ENCODE assay signal across 29 cellular contexts in the genomic region with DNA sequence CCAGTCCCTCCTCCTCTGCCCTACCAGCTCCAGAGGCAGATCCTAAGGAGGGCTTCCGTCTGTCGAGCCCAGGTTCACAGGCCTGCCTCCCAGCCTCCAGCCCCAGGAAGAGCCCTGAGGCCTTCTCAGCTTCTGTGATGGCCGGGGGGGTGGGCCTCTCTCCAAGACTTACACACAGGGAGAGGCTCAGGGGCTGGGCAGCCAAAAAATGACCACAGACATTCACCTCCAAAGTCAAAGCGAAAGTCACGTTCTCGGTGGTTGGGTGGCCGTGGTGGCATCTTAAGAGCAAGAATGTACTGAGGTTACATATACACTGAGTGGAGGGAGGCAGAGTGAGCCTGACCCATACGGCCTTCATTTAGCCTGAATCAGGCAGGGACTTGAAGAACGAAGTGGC.
DNase-seq lines count a peak whose midpoint lies in the region; ATAC-seq and TF ChIP-seq lines count a peak whose summit lies in the region.
"Had no signal": no experiment of that assay in that cellular context is flagged by ENCODE, and none has a peak within 500 bp of the region (broad histone marks: within the 10 kb centered on the region; RNA-seq: fewer than 3 reads in every experiment).

No MANE protein-coding gene starts in this region.

- no peaks in the 10 kb centered on the region for H3K27me3 ChIP-seq in CD4-positive, CD25-positive, alpha-beta regulatory T cell (ENCODE audit: control insufficient read depth, insufficient read depth, low read length)
- no peaks in the 10 kb centered on the region for H3K27me3 ChIP-seq in OCI-LY1 (ENCODE audit: insufficient read depth, low read length)
- H3K27me3 ChIP-seq in trophoblast cell (ENCODE audit: insufficient read depth, low read length), result no peaks in the 10 kb centered on the region
- H3K27me3 ChIP-seq in testis, result no peaks in the 10 kb centered on the region
- H3K27me3 ChIP-seq: ascending aorta, left lung, vagina had no signal

- H3K79me1 ChIP-seq in trophoblast cell (ENCODE audit: low read length), result peaks cover 26% of the 10 kb centered on the region

- no peak overlapping the region for H3K27ac ChIP-seq in CD4-positive, CD25-positive, alpha-beta regulatory T cell (ENCODE audit: insufficient read depth, low read length, poor library complexity, severe bottlenecking)
- peak overlapping the region; percentile 22 for H3K27ac ChIP-seq in OCI-LY1 (ENCODE audit: low read depth, low read length, poor library complexity, severe bottlenecking)
- H3K27ac ChIP-seq in trophoblast cell (ENCODE audit: low read depth, low read length), result no peak overlapping the region
- no peak overlapping the region for H3K27ac ChIP-seq in testis
- H3K27ac ChIP-seq: ascending aorta, left lung, psoas muscle, vagina had no signal

- H3K14ac ChIP-seq in trophoblast cell (ENCODE audit: low read length), result peak overlapping the region; percentile 44

- H3K9ac ChIP-seq in OCI-LY1 (ENCODE audit: low read length), result no peak overlapping the region
- no peak overlapping the region for H3K9ac ChIP-seq in trophoblast cell (ENCODE audit: low read length)

- peaks cover 37% of the 10 kb centered on the region for H3K36me3 Mint-ChIP-seq in CD4-positive, CD25-positive, alpha-beta regulatory T cell

- no peaks in the 10 kb centered on the region for H3K4me1 ChIP-seq in CD4-positive, CD25-positive, alpha-beta regulatory T cell (ENCODE audit: control insufficient read depth, insufficient read depth, low read length, poor library complexity, severe bottlenecking)
- H3K4me1 ChIP-seq in OCI-LY1 (ENCODE audit: insufficient read depth, low read length, severe bottlenecking) (peaks cover 55% of the 10 kb centered on the region), trophoblast cell (ENCODE audit: control insufficient read depth in 1 of 2, insufficient read depth in 2 of 2, low read length in 2 of 2) (peaks cover 30 to 33% of the 10 kb centered on the region in 2 experiments), testis (no peaks in the 10 kb centered on the region)
- H3K4me1 ChIP-seq: ascending aorta, vagina had no signal

- no peaks in the 10 kb centered on the region for H3K9me2 ChIP-seq in OCI-LY1 (ENCODE audit: low read depth, low read length)

- H4K20me1 ChIP-seq in OCI-LY1 (ENCODE audit: insufficient read depth, low read length), result no peaks in the 10 kb centered on the region

- WGBS in trophoblast cell (ENCODE audit: extremely low coverage, insufficient coverage, insufficient read length), result no CpG with 5 or more reads among the region's 9 CpGs
- WGBS in testis, 2 donors, result 86 to 92% methylated on average over 8 to 9 of the region's 9 CpGs

- no peaks in the 10 kb centered on the region for H3K9me3 ChIP-seq in CD4-positive, CD25-positive, alpha-beta regulatory T cell (ENCODE audit: control insufficient read depth in 2 of 2, low read length in 2 of 2)
- H3K9me3 ChIP-seq in OCI-LY1 (ENCODE audit: low read length), result no peaks in the 10 kb centered on the region
- no peaks in the 10 kb centered on the region for H3K9me3 ChIP-seq in trophoblast cell (ENCODE audit: insufficient read depth, low read depth, low read length)
- no peaks in the 10 kb centered on the region for H3K9me3 ChIP-seq in testis
- H3K9me3 ChIP-seq: ascending aorta, left lung, psoas muscle, vagina had no signal

- no peak overlapping the region for H3K4me3 Mint-ChIP-seq in CD4-positive, CD25-positive, alpha-beta regulatory T cell
- H3K4me3 Mint-ChIP-seq: activated CD4-positive, alpha-beta T cell treated with anti-CD3 and anti-CD28 coated beads for 36 hours; effector memory CD8-positive, alpha-beta T cell; H9 had no signal

- intact Hi-C loops in left ventricle myocardium superior (cut with micrococcal nuclease), result no loop called here
- intact Hi-C loops in testis (cut with DNase I; ENCODE audit: low total_unique reads), result no loop called here

- DNase-seq in CD4-positive, CD25-positive, alpha-beta regulatory T cell, result no peak
- DNase-seq in left ventricle myocardium superior (no peak), trophoblast cell (no peak), foreskin fibroblast (no peak), testis (no peak)
- DNase-seq: activated CD4-positive, alpha-beta T cell treated with anti-CD3 and anti-CD28 coated beads for 36 hours; activated gamma-delta T cell treated with Interleukin-2 at 50 U/mL for 16 hours; activated T-cell treated with anti-CD3 and anti-CD28 coated beads, Interleukin-2, amount 50 U/mL, for 1 hour; central memory CD4-positive, alpha-beta T cell; cortex of kidney; DMS53; effector memory CD8-positive, alpha-beta T cell; H9; Kasumi-1; MV-4-11; NCI-H1436; NCI-H2081 treated with DMSO at 0.1 percent for 48 hours; NCI-H345; NCI-H69; psoas muscle; SIG-M5; stimulated activated CD4-positive, alpha-beta T cell treated with anti-CD3 and anti-CD28 coated beads, Interleukin-15, amount 100 ng/mL, for 24 hours; stimulated activated naive CD4-positive, alpha-beta T cell had no signal

- peak overlapping the region; percentile 18 for H2BK5ac ChIP-seq in trophoblast cell (ENCODE audit: low read depth, low read length, poor library complexity)

- peak overlapping the region; percentile 45 for H3K18ac ChIP-seq in trophoblast cell (ENCODE audit: low read length)

- H3K36me3 ChIP-seq in CD4-positive, CD25-positive, alpha-beta regulatory T cell (ENCODE audit: control insufficient read depth, insufficient read depth, low read length), result peaks cover 18% of the 10 kb centered on the region
- H3K36me3 ChIP-seq in OCI-LY1 (ENCODE audit: insufficient read depth, low read length) (peaks cover 63% of the 10 kb centered on the region), trophoblast cell (ENCODE audit: control insufficient read depth in 1 of 2, insufficient read depth in 2 of 2, low read length in 2 of 2) (peaks cover 23 to 29% of the 10 kb centered on the region in 2 experiments), testis (ENCODE audit: low read depth, missing control alignments) (no peaks in the 10 kb centered on the region)
- H3K36me3 ChIP-seq: ascending aorta, vagina had no signal

- no peaks in the 10 kb centered on the region for H3F3A ChIP-seq in OCI-LY1 (ENCODE audit: insufficient read depth, low read length)

- H2AFZ ChIP-seq in OCI-LY1 (ENCODE audit: low read length), result no peak overlapping the region
- no peak overlapping the region for H2AFZ ChIP-seq in trophoblast cell (ENCODE audit: insufficient read depth, low read length, poor library complexity)

- no peak overlapping the region for H3K23ac ChIP-seq in trophoblast cell (ENCODE audit: low read length)

- H3K79me2 ChIP-seq in OCI-LY1 (ENCODE audit: insufficient read depth, low read length) (no peaks in the 10 kb centered on the region), trophoblast cell (ENCODE audit: control insufficient read depth, insufficient read depth, low read length, poor library complexity) (peaks cover 2% of the 10 kb centered on the region)

- TF ChIP-seq POLR2A in testis (IDR thresholded peaks at IDR 0.05), result no peak

- peak overlapping the region; percentile 43 for H4K8ac ChIP-seq in trophoblast cell (ENCODE audit: low read depth, low read length)

- peak overlapping the region; percentile 64 for H2BK120ac ChIP-seq in trophoblast cell (ENCODE audit: insufficient read depth, low read length, poor library complexity)

- H3K4ac ChIP-seq in trophoblast cell (ENCODE audit: low read depth, low read length), result peak overlapping the region; percentile 43

- H3K4me3 ChIP-seq in CD4-positive, CD25-positive, alpha-beta regulatory T cell (ENCODE audit: low read depth, low read length), result no peak overlapping the region
- H3K4me3 ChIP-seq in OCI-LY1 (ENCODE audit: low read depth, low read length, poor library complexity, severe bottlenecking) (no peak overlapping the region), trophoblast cell (ENCODE audit: low read depth, low read length) (no peak overlapping the region), foreskin fibroblast (ENCODE audit: low read depth in 1 of 2, low read length in 2 of 2) (no peak overlapping the region), testis (no peak overlapping the region)
- H3K4me3 ChIP-seq: ascending aorta, left lung, psoas muscle, vagina had no signal

- peak overlapping the region in 2 of 3 donors; percentile 21 to 56 for H3K27ac Mint-ChIP-seq in CD4-positive, CD25-positive, alpha-beta regulatory T cell
- H3K27ac Mint-ChIP-seq: activated CD4-positive, alpha-beta T cell treated with anti-CD3 and anti-CD28 coated beads for 36 hours had no signal

- no peaks in the 10 kb centered on the region for H3K27me3 Mint-ChIP-seq in CD4-positive, CD25-positive, alpha-beta regulatory T cell
- H3K27me3 Mint-ChIP-seq: activated CD4-positive, alpha-beta T cell treated with anti-CD3 and anti-CD28 coated beads for 36 hours; effector memory CD8-positive, alpha-beta T cell had no signal

- H2AK5ac ChIP-seq in trophoblast cell (ENCODE audit: low read length), result peak overlapping the region; percentile 9

- peaks cover 6 to 19% (median 11%) of the 10 kb centered on the region in 4 donors for H3K4me1 Mint-ChIP-seq in CD4-positive, CD25-positive, alpha-beta regulatory T cell

- peak overlapping the region; percentile 69 for H2BK12ac ChIP-seq in trophoblast cell (ENCODE audit: low read length)

- H4K91ac ChIP-seq in trophoblast cell (ENCODE audit: low read depth, low read length), result peak overlapping the region; percentile 23

- no peak for ATAC-seq in CD4-positive, CD25-positive, alpha-beta regulatory T cell (ENCODE audit: low read depth in 2 of 2)
- peak; percentile 6 for ATAC-seq in left ventricle myocardium superior
- ATAC-seq in HG03442 (IDR thresholded peaks at IDR 0.05; ENCODE audit: unreplicated experiment), result no peak
- ATAC-seq: activated CD4-positive, alpha-beta T cell treated with anti-CD3 and anti-CD28 coated beads for 36 hours; effector memory CD8-positive, alpha-beta T cell; left lung; Panc1; psoas muscle had no signal

- no peak overlapping the region for H4K12ac ChIP-seq in trophoblast cell (ENCODE audit: low read depth, low read length)

- H3K9me3 Mint-ChIP-seq in CD4-positive, CD25-positive, alpha-beta regulatory T cell, result no peaks in the 10 kb centered on the region
- H3K9me3 Mint-ChIP-seq: effector memory CD8-positive, alpha-beta T cell; H9 had no signal

- TF ChIP-seq CTCF in OCI-LY1 (IDR thresholded peaks at IDR 0.05; ENCODE audit: low read length) (no peak), foreskin fibroblast (IDR thresholded peaks at IDR 0.05; ENCODE audit: low read depth, low read length) (no peak), testis (IDR thresholded peaks at IDR 0.05) (no peak)

- H3K4me2 ChIP-seq in OCI-LY1 (ENCODE audit: low read length) (no peak overlapping the region), trophoblast cell (ENCODE audit: low read length) (no peak overlapping the region)
